ENCODE assay signal across 20 cellular contexts in the genomic region with DNA sequence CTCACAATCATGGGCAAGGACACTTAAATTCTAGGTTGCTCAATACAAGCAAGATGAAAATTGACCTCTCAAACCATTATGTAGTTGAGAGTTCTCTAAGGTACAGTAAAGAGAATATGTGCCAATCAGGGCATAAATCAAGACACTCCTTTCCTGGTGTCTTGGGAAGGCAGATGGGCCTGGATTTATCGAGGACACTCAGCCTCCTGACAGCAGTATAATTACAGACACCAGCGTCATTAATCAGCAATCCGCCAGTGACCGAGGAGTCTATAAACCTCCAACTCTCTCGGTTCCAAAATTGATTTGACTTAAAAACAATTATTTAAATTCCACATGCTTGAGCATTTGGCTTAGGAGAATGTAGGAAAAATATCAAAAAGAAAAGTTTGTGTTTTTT.
"Had no signal": no experiment of that assay in that cellular context is flagged by ENCODE, and none has a peak within 500 bp of the region (broad histone marks: within the 10 kb centered on the region; RNA-seq: fewer than 3 reads in every experiment).

No MANE protein-coding gene starts in this region.

- ATAC-seq: esophagus mucosa; left cardiac atrium; left ventricle myocardium superior; psoas muscle; sciatic nerve; stimulated activated naive B cell treated with anti-CD40 and anti-IgM and Interleukin-4, amounts not matched to agents 10 μg/mL and 1 μg/mL and 100 μg/mL, for 72 hours had no signal

- FAIRE-seq: kidney had no signal

- H3K9me3 ChIP-seq: psoas muscle, spleen, stomach, uterus had no signal

- H3K27me3 ChIP-seq: spleen, stomach, uterus had no signal

- H3K27ac ChIP-seq: coronary artery, psoas muscle, spleen, uterus had no signal

- H3K4me1 ChIP-seq: psoas muscle, uterus had no signal

- H3K4me1 Mint-ChIP-seq: naive B cell; stimulated activated naive B cell treated with anti-CD40 and anti-IgM and Interleukin-4, amounts not matched to agents 10 μg/mL and 1 μg/mL and 100 μg/mL, for 72 hours had no signal

- H3K4me3 Mint-ChIP-seq: naive B cell; nephron; stimulated activated naive B cell treated with anti-CD40 and anti-IgM and Interleukin-4, amounts not matched to agents 10 μg/mL and 1 μg/mL and 100 μg/mL, for 72 hours had no signal

- H3K9me3 Mint-ChIP-seq: naive B cell; nephron; stimulated activated naive B cell treated with anti-CD40 and anti-IgM and Interleukin-4, amounts not matched to agents 10 μg/mL and 1 μg/mL and 100 μg/mL, for 72 hours had no signal

- DNase-seq: effector CD4-positive, alpha-beta T cell; kidney; left cardiac atrium; left ventricle myocardium superior; mesendoderm; naive B cell; psoas muscle; retina; spleen; stimulated activated CD4-positive, alpha-beta T cell treated with anti-CD3 and anti-CD28 coated beads, Interleukin-15, amount 100 ng/mL, for 24 hours; stimulated activated CD4-positive, alpha-beta T cell treated with anti-CD3 and anti-CD28 coated beads, Interleukin-1b, Interleukin-23, amount 100 ng/mL, for 48 hours; stimulated activated CD4-positive, alpha-beta T cell treated with anti-CD3 and anti-CD28 coated beads, Interleukin-4, amount 100 ng/mL, for 4 hours; stimulated activated naive B cell treated with anti-CD40 and anti-IgM and Interleukin-4, amounts not matched to agents 10 μg/mL and 1 μg/mL and 100 μg/mL, for 72 hours; stomach; trophoblast cell; uterus had no signal

- H3K36me3 ChIP-seq: spleen, stomach, uterus had no signal

- H3K27ac Mint-ChIP-seq: naive B cell; nephron; stimulated activated naive B cell treated with anti-CD40 and anti-IgM and Interleukin-4, amounts not matched to agents 10 μg/mL and 1 μg/mL and 100 μg/mL, for 72 hours had no signal

- H3K27me3 Mint-ChIP-seq: stimulated activated naive B cell treated with anti-CD40 and anti-IgM and Interleukin-4, amounts not matched to agents 10 μg/mL and 1 μg/mL and 100 μg/mL, for 72 hours had no signal

- H3K4me3 ChIP-seq: coronary artery, psoas muscle, spleen, stomach, uterus had no signal

- H3K36me3 Mint-ChIP-seq: naive B cell; stimulated activated naive B cell treated with anti-CD40 and anti-IgM and Interleukin-4, amounts not matched to agents 10 μg/mL and 1 μg/mL and 100 μg/mL, for 72 hours had no signal
